In genomic region chr4:111230265-111230664, GRCh38 we compare ENCODE assay signal across 19 cellular contexts.
A peak's percentile ranks its signal among the peaks of the same experiment; 100 is the strongest.
DNase-seq lines count a peak whose midpoint lies in the region; ATAC-seq, FAIRE-seq and TF ChIP-seq lines count a peak whose summit lies in the region.
"Had no signal": no experiment of that assay in that cellular context is flagged by ENCODE, and none has a peak within 500 bp of the region (broad histone marks: within the 10 kb centered on the region; RNA-seq: fewer than 3 reads in every experiment).

No MANE protein-coding gene starts in this region.

- no peak for TF ChIP-seq CTCF in AG09319 (IDR thresholded peaks at IDR 0.05; ENCODE audit: low read depth, low read length)
- no peak for TF ChIP-seq CTCF in HEK293 (tag by site-specific recombination; IDR thresholded peaks at IDR 0.05)
- TF ChIP-seq CTCF in astrocyte (IDR thresholded peaks at IDR 0.05; ENCODE audit: insufficient read depth, low read depth, low read length): no peak

- no peaks in the 10 kb centered on the region for H3K79me2 ChIP-seq in astrocyte (ENCODE audit: insufficient read depth, low read length)

- no peaks in the 10 kb centered on the region for H3K4me1 ChIP-seq in HEK293 (ENCODE audit: control insufficient read depth, insufficient read depth, low read length)
- peaks cover 10% of the 10 kb centered on the region for H3K4me1 ChIP-seq in astrocyte (ENCODE audit: insufficient read depth, low read length)
- H3K4me1 ChIP-seq: BLaER1 treated with 17β-estradiol and CSF1 and Interleukin-3, amounts not matched to agents 10 nM and 100 nM had no signal

- no peak for FAIRE-seq in astrocyte (lab: Jason Lieb, UNC)

- POLR2A ChIA-PET in HEK293 (lab: Yijun Ruan, JAX): no interaction called here

- DNase-seq in AG09319 (ENCODE audit: extremely low read depth, low read depth) (peak; percentile 23), astrocyte (ENCODE audit: low read depth) (peak; percentile 22), myocyte (ENCODE audit: low read depth) (peak; percentile 16), caudate nucleus (lab: John Stamatoyannopoulos, UW) (no peak), G401 (ENCODE audit: low spot score) (no peak), NK-92 (lab: John Stamatoyannopoulos, UW; ENCODE audit: unreplicated experiment) (no peak)
- DNase-seq: DND-41, H7, KBM-7, NCI-H1436 treated with DMSO at 0.1 percent for 48 hours, NCI-H2029 treated with DMSO at 0.1 percent for 48 hours, NCI-H510A, NCI-H82, Right ventricle myocardium superior had no signal

- H3K27ac Mint-ChIP-seq in astrocyte (ENCODE audit: unreplicated experiment): no peak overlapping the region

- H3K4me1 Mint-ChIP-seq in astrocyte (ENCODE audit: low read depth, unreplicated experiment): peaks cover 27% of the 10 kb centered on the region

- CTCF ChIA-PET in HEK293 (lab: Yijun Ruan, JAX): no interaction called here

- no peak overlapping the region for H3K4me3 Mint-ChIP-seq in astrocyte (ENCODE audit: unreplicated experiment)

- H3K4me3 ChIP-seq in HEK293 (ENCODE audit: low read depth, low read length): no peak overlapping the region
- no peak overlapping the region for H3K4me3 ChIP-seq in astrocyte (ENCODE audit: insufficient read depth, low read depth, low read length)
- H3K4me3 ChIP-seq: BLaER1 treated with 17β-estradiol and CSF1 and Interleukin-3, amounts not matched to agents 10 nM and 100 nM; SK-N-MC had no signal

- in situ Hi-C loops in G401 (cut with HindIII; ENCODE audit: low sequenced_read_pairs): no loop called here

- no peak for ATAC-seq in GM18498 (IDR thresholded peaks at IDR 0.05; ENCODE audit: unreplicated experiment)
- ATAC-seq: Panc1 had no signal

- no peaks in the 10 kb centered on the region for H3K27me3 Mint-ChIP-seq in astrocyte (ENCODE audit: low read depth, unreplicated experiment)

- H3K9me3 ChIP-seq in HEK293 (ENCODE audit: control insufficient read depth, insufficient read depth, low read depth, low read length): no peaks in the 10 kb centered on the region
- H3K9me3 ChIP-seq in astrocyte (ENCODE audit: insufficient read depth, low read depth, low read length): no peaks in the 10 kb centered on the region
- H3K9me3 ChIP-seq: BLaER1 treated with 17β-estradiol and CSF1 and Interleukin-3, amounts not matched to agents 10 nM and 100 nM had no signal

- H2AFZ ChIP-seq in astrocyte (ENCODE audit: low read depth, low read length): no peak overlapping the region

- H3K27me3 ChIP-seq in astrocyte (ENCODE audit: insufficient read depth, low read length): no peaks in the 10 kb centered on the region
- H3K27me3 ChIP-seq: BLaER1 treated with 17β-estradiol and CSF1 and Interleukin-3, amounts not matched to agents 10 nM and 100 nM had no signal

- H3K36me3 Mint-ChIP-seq in astrocyte (ENCODE audit: low read depth, unreplicated experiment): no peaks in the 10 kb centered on the region

- no peaks in the 10 kb centered on the region for H3K36me3 ChIP-seq in HEK293 (ENCODE audit: control insufficient read depth in 2 of 2, insufficient read depth in 1 of 2, low read length in 2 of 2)
- no peaks in the 10 kb centered on the region for H3K36me3 ChIP-seq in astrocyte (ENCODE audit: insufficient read depth, low read length)
- H3K36me3 ChIP-seq: BLaER1 treated with 17β-estradiol and CSF1 and Interleukin-3, amounts not matched to agents 10 nM and 100 nM had no signal

- peaks cover 6% of the 10 kb centered on the region for H3K9me3 Mint-ChIP-seq in astrocyte (ENCODE audit: unreplicated experiment)

- H3K27ac ChIP-seq in HEK293 (ENCODE audit: extremely low read depth, low read depth, low read length) (no peak overlapping the region), astrocyte (ENCODE audit: low read depth, low read length) (no peak overlapping the region), caudate nucleus (ENCODE audit: low read depth, low read length) (no peak overlapping the region)
- H3K27ac ChIP-seq: BLaER1 treated with 17β-estradiol and CSF1 and Interleukin-3, amounts not matched to agents 10 nM and 100 nM; SK-N-MC had no signal

- no peak overlapping the region for H3K9ac ChIP-seq in astrocyte (ENCODE audit: low read length)
- H3K9ac ChIP-seq: BLaER1 treated with 17β-estradiol and CSF1 and Interleukin-3, amounts not matched to agents 10 nM and 100 nM had no signal

- no peak overlapping the region for H3K4me2 ChIP-seq in astrocyte (ENCODE audit: low read length)
- H3K4me2 ChIP-seq: BLaER1 treated with 17β-estradiol and CSF1 and Interleukin-3, amounts not matched to agents 10 nM and 100 nM had no signal

- no peaks in the 10 kb centered on the region for H4K20me1 ChIP-seq in astrocyte (ENCODE audit: insufficient read depth, low read length)
- H4K20me1 ChIP-seq: BLaER1 treated with 17β-estradiol and CSF1 and Interleukin-3, amounts not matched to agents 10 nM and 100 nM had no signal

TF ChIP-seq in HEK293, 187 proteins besides CTCF, POLR2A, EP300 and RAD21 (continues in another document):
- TF ChIP-seq ZNF2 (tag by site-specific recombination; IDR thresholded peaks at IDR 0.05) (no peak), ZEB2 (tag by site-specific recombination; IDR thresholded peaks at IDR 0.05) (no peak), ZXDB (tag by site-specific recombination; IDR thresholded peaks at IDR 0.05) (peak; percentile 39; the same call in 1 of the 2 replicates), ELK4 (IDR thresholded peaks at IDR 0.05; ENCODE audit: borderline replicate concordance, low read depth, low read length) (no peak), ZNF248 (tag by site-specific recombination; IDR thresholded peaks at IDR 0.05) (no peak), ZNF157 (tag by site-specific recombination; IDR thresholded peaks at IDR 0.05) (no peak), ZNF433 (tag by site-specific recombination; IDR thresholded peaks at IDR 0.05; ENCODE audit: low read depth) (no peak), ZNF843 (tag by site-specific recombination; IDR thresholded peaks at IDR 0.05) (0 out of 2 replicates have a peak, but pooled peaks have one; percentile 15), KLF1 (tag by site-specific recombination; IDR thresholded peaks at IDR 0.05) (no peak), ZFP41 (tag by site-specific recombination; IDR thresholded peaks at IDR 0.05; ENCODE audit: borderline replicate concordance) (no peak), PRDM6 (tag by site-specific recombination; IDR thresholded peaks at IDR 0.05) (peak; percentile 64)
- TF ChIP-seq, protein P1, sequence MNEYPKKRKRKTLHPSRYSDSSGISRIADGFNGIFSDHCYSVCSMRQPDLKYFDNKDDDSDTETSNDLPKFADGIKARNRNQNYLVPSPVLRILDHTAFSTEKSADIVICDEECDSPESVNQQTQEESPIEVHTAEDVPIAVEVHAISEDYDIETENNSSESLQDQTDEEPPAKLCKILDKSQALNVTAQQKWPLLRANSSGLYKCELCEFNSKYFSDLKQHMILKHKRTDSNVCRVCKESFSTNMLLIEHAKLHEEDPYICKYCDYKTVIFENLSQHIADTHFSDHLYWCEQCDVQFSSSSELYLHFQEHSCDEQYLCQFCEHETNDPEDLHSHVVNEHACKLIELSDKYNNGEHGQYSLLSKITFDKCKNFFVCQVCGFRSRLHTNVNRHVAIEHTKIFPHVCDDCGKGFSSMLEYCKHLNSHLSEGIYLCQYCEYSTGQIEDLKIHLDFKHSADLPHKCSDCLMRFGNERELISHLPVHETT (tag by site-specific recombination; IDR thresholded peaks at IDR 0.05): no peak
- TF ChIP-seq, protein P2, sequence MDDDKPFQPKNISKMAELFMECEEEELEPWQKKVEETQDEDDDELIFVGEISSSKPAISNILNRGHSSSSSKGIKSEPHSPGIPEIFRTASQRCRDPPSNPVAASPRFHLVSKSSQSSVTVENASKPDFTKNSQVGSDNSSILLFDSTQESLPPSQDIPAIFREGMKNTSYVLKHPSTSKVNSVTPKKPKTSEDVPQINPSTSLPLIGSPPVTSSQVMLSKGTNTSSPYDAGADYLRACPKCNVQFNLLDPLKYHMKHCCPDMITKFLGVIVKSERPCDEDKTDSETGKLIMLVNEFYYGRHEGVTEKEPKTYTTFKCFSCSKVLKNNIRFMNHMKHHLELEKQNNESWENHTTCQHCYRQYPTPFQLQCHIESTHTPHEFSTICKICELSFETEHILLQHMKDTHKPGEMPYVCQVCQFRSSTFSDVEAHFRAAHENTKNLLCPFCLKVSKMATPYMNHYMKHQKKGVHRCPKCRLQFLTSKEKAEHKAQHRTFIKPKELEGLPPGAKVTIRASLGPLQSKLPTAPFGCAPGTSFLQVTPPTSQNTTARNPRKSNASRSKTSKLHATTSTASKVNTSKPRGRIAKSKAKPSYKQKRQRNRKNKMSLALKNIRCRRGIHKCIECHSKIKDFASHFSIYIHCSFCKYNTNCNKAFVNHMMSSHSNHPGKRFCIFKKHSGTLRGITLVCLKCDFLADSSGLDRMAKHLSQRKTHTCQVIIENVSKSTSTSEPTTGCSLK (tag by site-specific recombination; IDR thresholded peaks at IDR 0.05): no peak

Comparison
In these comparisons a context has a peak if more than half of its experiments do, and no peak if none do; other contexts are left out.
1. DNase-seq: peak in AG09319 (single experiment), astrocyte (single experiment) and myocyte (single experiment); none in caudate nucleus (0 of 61), G401 (single experiment) and NK-92 (single experiment).